Comparison of ENCODE assay signal across 19 cellular contexts in the genomic region with DNA sequence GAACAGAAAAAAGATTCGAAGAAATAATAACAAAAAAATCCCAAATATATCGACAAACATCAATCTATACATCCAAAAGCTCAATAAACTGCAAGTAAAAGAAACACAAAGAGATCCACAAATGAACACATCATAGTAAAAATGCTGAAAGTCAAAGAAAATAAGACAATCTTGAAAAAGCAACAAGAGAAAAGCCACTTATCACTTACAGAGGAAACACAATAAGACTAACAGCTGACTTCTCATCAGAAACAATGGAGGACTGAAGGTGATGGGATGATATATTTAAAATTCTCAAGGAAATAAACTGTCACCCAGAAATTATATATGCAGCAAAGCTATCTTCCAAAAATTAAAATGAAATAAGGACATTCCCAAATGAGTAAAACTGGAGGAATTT.
DNase-seq lines count a peak whose midpoint lies in the region; ATAC-seq, FAIRE-seq and TF ChIP-seq lines count a peak whose summit lies in the region.
"Had no signal": no experiment of that assay in that cellular context is flagged by ENCODE, and none has a peak within 500 bp of the region (broad histone marks: within the 10 kb centered on the region; RNA-seq: fewer than 3 reads in every experiment).

No MANE protein-coding gene starts in this region.

- H2AFZ ChIP-seq in GM23248 (no peak overlapping the region), HCT116 (ENCODE audit: low read depth, low read length, poor library complexity, severe bottlenecking) (no peak overlapping the region), K562 (ENCODE audit: low read depth, low read length) (no peak overlapping the region)
- H2AFZ ChIP-seq: GM23338 had no signal

- H3K9ac ChIP-seq in GM23248, result no peak overlapping the region
- H3K9ac ChIP-seq in HCT116 (ENCODE audit: low read length), result no peak overlapping the region
- no peak overlapping the region for H3K9ac ChIP-seq in K562 (ENCODE audit: insufficient read depth in 1 of 2, low read depth in 2 of 2, low read length in 2 of 2)
- H3K9ac ChIP-seq: KMS-11 had no signal

- no peak for TF ChIP-seq EP300 in K562 (IDR thresholded peaks at IDR 0.05; ENCODE audit: low read length)

- H3K9me2 ChIP-seq in GM23248 (ENCODE audit: insufficient read depth), result no peaks in the 10 kb centered on the region
- H3K9me2 ChIP-seq in HCT116 (ENCODE audit: insufficient read depth), result no peaks in the 10 kb centered on the region

- no peaks in the 10 kb centered on the region for H3K36me3 ChIP-seq in GM23248 (ENCODE audit: low read depth)
- H3K36me3 ChIP-seq in HCT116 (ENCODE audit: control insufficient read depth in 1 of 2, insufficient read depth in 2 of 2, low read length in 2 of 2), result no peaks in the 10 kb centered on the region
- no peaks in the 10 kb centered on the region for H3K36me3 ChIP-seq in K562 (ENCODE audit: control insufficient read depth, insufficient read depth, low read length)
- H3K36me3 ChIP-seq: HAP-1 had no signal

- RAD21 ChIA-PET in HCT116 (lab: Charles Lee; ENCODE audit: low non-redundant PET in 1 of 2, low total read pairs in 2 of 2, uncharacterized antibody in 2 of 2, unreplicated experiment in 2 of 2), result no interaction called here

- H3K79me2 ChIP-seq in GM23248 (ENCODE audit: insufficient read depth) (no peaks in the 10 kb centered on the region), HCT116 (ENCODE audit: insufficient read depth, low read length) (no peaks in the 10 kb centered on the region), K562 (ENCODE audit: control insufficient read depth, insufficient read depth, low read length) (no peaks in the 10 kb centered on the region)

- CTCF ChIA-PET in HCT116 (lab: Charles Lee), result interaction anchor here (2.9 kb wide), 1 partner anchor 61 kb away, joined by 14 read pairs; no protein-coding TSS in a partner anchor
- CTCF ChIA-PET in K562 (lab: Yijun Ruan, JAX; ENCODE audit: low intra/inter-chr PET ratio), result no interaction called here

- no peaks in the 10 kb centered on the region for H3K4me1 ChIP-seq in GM23248 (ENCODE audit: insufficient read depth)
- no peaks in the 10 kb centered on the region for H3K4me1 ChIP-seq in HCT116 (ENCODE audit: control insufficient read depth in 1 of 2, insufficient read depth in 2 of 2, low read length in 2 of 2)
- no peaks in the 10 kb centered on the region for H3K4me1 ChIP-seq in K562 (replicated peaks in 1 of 2; ENCODE audit: control insufficient read depth in 2 of 2, insufficient read depth in 2 of 2, low read length in 2 of 2)
- H3K4me1 ChIP-seq: HAP-1 had no signal

- H3K36me3 Mint-ChIP-seq in activated naive CD8-positive, alpha-beta T cell treated with anti-CD3 and anti-CD28 coated beads for 36 hours, result no peaks in the 10 kb centered on the region
- H3K36me3 Mint-ChIP-seq: CD4-positive, CD25-positive, alpha-beta regulatory T cell had no signal

- no peak overlapping the region for H3K4me3 ChIP-seq in GM23248
- H3K4me3 ChIP-seq in HCT116 (replicated peaks in 1 of 2; ENCODE audit: low read depth in 1 of 2, low read length in 2 of 2), result no peak overlapping the region
- H3K4me3 ChIP-seq in K562, result no peak overlapping the region
- H3K4me3 ChIP-seq: GM23338, HAP-1 had no signal

- BruUV-seq in HCT116 (replicated peaks; lab: Mats Ljungman, UMichigan) (no TSS peak), K562 (replicated peaks; lab: Mats Ljungman, UMichigan) (no TSS peak)

- H3K9me3 Mint-ChIP-seq in activated naive CD8-positive, alpha-beta T cell treated with anti-CD3 and anti-CD28 coated beads for 36 hours, result peaks cover 12% of the 10 kb centered on the region

- WGBS in GM23248 (ENCODE audit: low coverage in 1 of 2, low lambda C conversion rate in 2 of 2, missing lambda C conversion rate in 2 of 2), 2 experiments, result 60 to 81% methylated on average over 2 of the region's 2 CpGs
- WGBS in K562 (ENCODE audit: insufficient coverage, low coverage, missing lambda C conversion rate), result 33% methylated on average over 1 of the region's 2 CpGs

- TF ChIP-seq RAD21 in HCT116 (IDR thresholded peaks at IDR 0.05; ENCODE audit: low read depth) (no peak), K562 (CRISPR knock-in tag; conservative IDR thresholded peaks at IDR 0.05 in 1 of 2, IDR thresholded peaks at IDR 0.05 in 1 of 2) (no peak)

- no peak for TF ChIP-seq CTCF in HCT116 (IDR thresholded peaks at IDR 0.05 in 2 of 3, conservative IDR thresholded peaks at IDR 0.05 in 1 of 3; ENCODE audit: borderline replicate concordance in 1 of 3, insufficient read depth in 1 of 3, low read depth in 2 of 3, low read length in 2 of 3)
- TF ChIP-seq CTCF in K562 (IDR thresholded peaks at IDR 0.05 in 2 of 3, conservative IDR thresholded peaks at IDR 0.05 in 1 of 3; ENCODE audit: insufficient read depth in 2 of 3, low read depth in 1 of 3, low read length in 3 of 3), result no peak

- no peak overlapping the region for H3K4me3 Mint-ChIP-seq in activated naive CD8-positive, alpha-beta T cell treated with anti-CD3 and anti-CD28 coated beads for 36 hours
- H3K4me3 Mint-ChIP-seq: CD4-positive, CD25-positive, alpha-beta regulatory T cell; GM23338 had no signal

- peaks cover 15% of the 10 kb centered on the region for H3K27me3 Mint-ChIP-seq in activated naive CD8-positive, alpha-beta T cell treated with anti-CD3 and anti-CD28 coated beads for 36 hours

- intact Hi-C loops in HCT116 (cut with micrococcal nuclease), result loop anchor here (5.0 kb wide), 2 partner anchors 508 to 618 kb away; no protein-coding TSS in a partner anchor
- intact Hi-C loops in K562 (cut with micrococcal nuclease), result no loop called here

- H3K9me3 ChIP-seq in GM23248 (ENCODE audit: low read depth), result peaks cover 2% of the 10 kb centered on the region
- peaks cover 7% of the 10 kb centered on the region in 2 experiments; a peak in 2 of 4 replicates for H3K9me3 ChIP-seq in HCT116 (ENCODE audit: control insufficient read depth in 1 of 2, insufficient read depth in 1 of 2, low read depth in 1 of 2, low read length in 2 of 2)
- H3K9me3 ChIP-seq in K562 (replicated peaks; ENCODE audit: control insufficient read depth, insufficient read depth, low read depth, low read length), result peaks cover 3% of the 10 kb centered on the region; the same call in 1 of the 2 replicates

- no peak overlapping the region for H3K27ac Mint-ChIP-seq in activated naive CD8-positive, alpha-beta T cell treated with anti-CD3 and anti-CD28 coated beads for 36 hours
- H3K27ac Mint-ChIP-seq: CD4-positive, CD25-positive, alpha-beta regulatory T cell; GM23338 had no signal

- no peak overlapping the region for H3K4me2 ChIP-seq in GM23248 (ENCODE audit: unreplicated experiment)
- no peak overlapping the region for H3K4me2 ChIP-seq in HCT116 (ENCODE audit: low read length)
- no peak overlapping the region for H3K4me2 ChIP-seq in K562 (ENCODE audit: insufficient read depth, low read length)
- H3K4me2 ChIP-seq: GM23338, KMS-11 had no signal

- H4K20me1 ChIP-seq in GM23248 (ENCODE audit: insufficient read depth) (no peaks in the 10 kb centered on the region), HCT116 (ENCODE audit: insufficient read depth) (no peaks in the 10 kb centered on the region), K562 (replicated peaks; ENCODE audit: control insufficient read depth, insufficient read depth, low read length) (no peaks in the 10 kb centered on the region)

- peak; percentile 11 for FAIRE-seq in TTC549 (lab: Jason Lieb, UNC)
- no peak for FAIRE-seq in K562 (lab: Jason Lieb, UNC)
- FAIRE-seq: GM12891 had no signal

- in situ Hi-C loops in GM23248 (cut with MboI) (no loop called here), K562 (cut with MboI) (no loop called here)

- ATAC-seq in HCT116 (no peak), K562 (no peak), HG03280 (IDR thresholded peaks at IDR 0.05; ENCODE audit: unreplicated experiment) (no peak)
- ATAC-seq: GM23338, PC-3 had no signal

- no peaks in the 10 kb centered on the region for H3F3A ChIP-seq in GM23248 (ENCODE audit: insufficient read depth)

- H3K4me1 Mint-ChIP-seq in activated naive CD8-positive, alpha-beta T cell treated with anti-CD3 and anti-CD28 coated beads for 36 hours, result peaks cover 3% of the 10 kb centered on the region

- no peaks in the 10 kb centered on the region for H3K27me3 ChIP-seq in GM23248 (replicated peaks; ENCODE audit: insufficient read depth)
- no peaks in the 10 kb centered on the region for H3K27me3 ChIP-seq in HCT116 (ENCODE audit: insufficient read depth, low read length)
- H3K27me3 ChIP-seq in K562 (ENCODE audit: control insufficient read depth in 2 of 2, insufficient read depth in 2 of 2, low read length in 2 of 2), result no peaks in the 10 kb centered on the region

- no peaks in the 10 kb centered on the region for H3K9me1 ChIP-seq in K562 (ENCODE audit: control insufficient read depth, insufficient read depth, low read length)

- no peak for TF ChIP-seq POLR2A in HCT116 (IDR thresholded peaks at IDR 0.05; ENCODE audit: borderline replicate concordance, extremely low read depth, insufficient read depth, insufficient read length)
- no peak for TF ChIP-seq POLR2A in K562 (conservative IDR thresholded peaks at IDR 0.05)

- POLR2A ChIA-PET in HCT116 (lab: Charles Lee) (no interaction called here), K562 (lab: Yijun Ruan, JAX) (no interaction called here)

- H3K27ac ChIP-seq in GM23248, result no peak overlapping the region
- no peak overlapping the region for H3K27ac ChIP-seq in HCT116 (ENCODE audit: low read depth, low read length)
- no peak overlapping the region for H3K27ac ChIP-seq in K562 (ENCODE audit: extremely low read depth, low read depth, low read length)
- H3K27ac ChIP-seq: KMS-11 had no signal

- DNase-seq in GM23248 (peak; percentile 17), HCT116 (ENCODE audit: low read depth, low spot score) (no peak), K562 (ENCODE audit: extremely low read depth in 1 of 4, low spot score in 3 of 4) (no peak), NCI-H1694 (lab: John Stamatoyannopoulos, UW) (no peak), DMS153 treated with DMSO at 0.1 percent for 48 hours (lab: John Stamatoyannopoulos, UW; ENCODE audit: unreplicated experiment) (no peak)
- DNase-seq in activated naive CD8-positive, alpha-beta T cell treated with anti-CD3 and anti-CD28 coated beads for 36 hours, result no peak
- DNase-seq: CD4-positive, CD25-positive, alpha-beta regulatory T cell; NCI-H1417; NCI-H187 treated with DMSO at 0.1 percent for 48 hours; NCI-H524 treated with DMSO at 0.1 percent for 48 hours; NCI-H82; PC-3; SHP77 had no signal

TF ChIP-seq in HCT116, 20 proteins besides CTCF, POLR2A, EP300 and RAD21:
- TF ChIP-seq, protein P1, sequence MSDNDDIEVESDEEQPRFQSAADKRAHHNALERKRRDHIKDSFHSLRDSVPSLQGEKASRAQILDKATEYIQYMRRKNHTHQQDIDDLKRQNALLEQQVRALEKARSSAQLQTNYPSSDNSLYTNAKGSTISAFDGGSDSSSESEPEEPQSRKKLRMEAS (IDR thresholded peaks at IDR 0.05), result no peak
- TF ChIP-seq FOSL1 (IDR thresholded peaks at IDR 0.05; ENCODE audit: low read depth) (no peak), CBX3 (IDR thresholded peaks at IDR 0.05; ENCODE audit: low read depth) (peak; percentile 90; the same call in 1 of the 2 replicates)

TF ChIP-seq in K562, 482 proteins besides CTCF, POLR2A, EP300 and RAD21 (continues in another document):
- TF ChIP-seq KDM5B (IDR thresholded peaks at IDR 0.05; ENCODE audit: insufficient replicate concordance, low read depth, low read length), result no peak
- TF ChIP-seq TRIM24 (IDR thresholded peaks at IDR 0.05), result peak in 1 of 2 experiments; percentile 47; a peak in 1 of 4 replicates
- no peak for TF ChIP-seq POLR2AphosphoS5 (IDR thresholded peaks at IDR 0.05; ENCODE audit: control insufficient read depth, insufficient read depth, low read depth, low read length)
